ENCODE assay signal across 8 cellular contexts in genomic region chr19:17328517-17329060, GRCh38.
DNase-seq lines count a peak whose midpoint lies in the region; ATAC-seq lines count a peak whose summit lies in the region.

No MANE protein-coding gene starts in this region.

- peaks cover 48% of the 10 kb centered on the region for H3K4me1 Mint-ChIP-seq in stimulated activated naive CD8-positive, alpha-beta T cell treated with anti-CD3 and anti-CD28 coated beads, Interleukin-15, amount 100 ng/mL, for 72 hours

- peak; percentile 30 for ATAC-seq in stimulated activated naive CD8-positive, alpha-beta T cell treated with anti-CD3 and anti-CD28 coated beads, Interleukin-15, amount 100 ng/mL, for 72 hours
- ATAC-seq in HG02870 (IDR thresholded peaks at IDR 0.05; ENCODE audit: unreplicated experiment): no peak

- H3K27me3 Mint-ChIP-seq in stimulated activated naive CD8-positive, alpha-beta T cell treated with anti-CD3 and anti-CD28 coated beads, Interleukin-15, amount 100 ng/mL, for 72 hours: peaks cover 13% of the 10 kb centered on the region

- DNase-seq in activated T-cell treated with anti-CD3 and anti-CD28 coated beads for 1 hour (ENCODE audit: low read depth): peak; percentile 36
- DNase-seq in activated T-cell treated with anti-CD3 and anti-CD28 coated beads for 4 hours: no peak
- DNase-seq in activated T-helper 9 cell treated with anti-CD3 and anti-CD28 coated beads, Interleukin-2, amount 50 U/mL, for 16 hours (ENCODE audit: low read depth): peak; percentile 37
- DNase-seq in iPS-NIHi11 (ENCODE audit: low spot score): peak; percentile 49
- DNase-seq in stimulated activated naive CD8-positive, alpha-beta T cell treated with anti-CD3 and anti-CD28 coated beads, Interleukin-15, amount 100 ng/mL, for 72 hours: peak in 1 of 2 donors; percentile 36
- DNase-seq in NCI-H2227 (lab: John Stamatoyannopoulos, UW; ENCODE audit: unreplicated experiment): no peak
- no peak for DNase-seq in MV-4-11 (lab: John Stamatoyannopoulos, UW)

- H3K27ac Mint-ChIP-seq in stimulated activated naive CD8-positive, alpha-beta T cell treated with anti-CD3 and anti-CD28 coated beads, Interleukin-15, amount 100 ng/mL, for 72 hours: peak overlapping the region; percentile 33 to 82

- no peaks in the 10 kb centered on the region for H3K9me3 Mint-ChIP-seq in stimulated activated naive CD8-positive, alpha-beta T cell treated with anti-CD3 and anti-CD28 coated beads, Interleukin-15, amount 100 ng/mL, for 72 hours

- H3K4me3 Mint-ChIP-seq in stimulated activated naive CD8-positive, alpha-beta T cell treated with anti-CD3 and anti-CD28 coated beads, Interleukin-15, amount 100 ng/mL, for 72 hours: peak overlapping the region; percentile 84 to 85

Comparison
In these comparisons a context has a peak if more than half of its experiments do, and no peak if none do; other contexts are left out.
1. DNase-seq: peak in activated T-cell treated with anti-CD3 and anti-CD28 coated beads for 1 hour (single experiment), activated T-helper 9 cell treated with anti-CD3 and anti-CD28 coated beads, Interleukin-2, amount 50 U/mL, for 16 hours (single experiment) and iPS-NIHi11 (single experiment); none in activated T-cell treated with anti-CD3 and anti-CD28 coated beads for 4 hours (single experiment), NCI-H2227 (single experiment) and MV-4-11 (single experiment).